In genomic region chr15:53903129-53903528, GRCh38 we compare ENCODE assay signal across 3 cellular contexts.
"Had no signal": no experiment of that assay in that cellular context is flagged by ENCODE, and none has a peak within 500 bp of the region (broad histone marks: within the 10 kb centered on the region; RNA-seq: fewer than 3 reads in every experiment).

No MANE protein-coding gene starts in this region.

- H3K4me3 ChIP-seq: GM12878 had no signal

- DNase-seq: GDM1, GF-D8 had no signal
